Comparison of ENCODE assay signal across 1 cellular context in genomic region chr14:94026173-94026885, GRCh38.
TF ChIP-seq lines count a peak whose summit lies in the region.

OTUB2 (plus strand) TSS chr14:94026340; CDS start chr14:94026538, 198 bp downstream.

TF ChIP-seq in K562, 482 proteins besides CTCF, POLR2A, EP300 and RAD21 (continued from another document and continues in another):
- TF ChIP-seq FOXM1 (IDR thresholded peaks at IDR 0.05; ENCODE audit: low read depth): peak; percentile 75
- TF ChIP-seq FOXM1 (CRISPR knock-in tag; IDR thresholded peaks at IDR 0.05; ENCODE audit: low read depth): no peak
- 0 out of 2 replicates have a peak, but pooled peaks have one; percentile 46 for TF ChIP-seq ESRRA (IDR thresholded peaks at IDR 0.05; ENCODE audit: borderline replicate concordance, low read depth)
- TF ChIP-seq BRD9 (IDR thresholded peaks at IDR 0.05; ENCODE audit: low read depth, partially characterized antibody): no peak
- no peak for TF ChIP-seq ZNF780A (CRISPR knock-in tag; IDR thresholded peaks at IDR 0.05)
- 0 out of 2 replicates have a peak, but pooled peaks have one; percentile 11 for TF ChIP-seq MGA (IDR thresholded peaks at IDR 0.05)
- TF ChIP-seq CREM (IDR thresholded peaks at IDR 0.05; ENCODE audit: low read depth): peak; percentile 86
- TF ChIP-seq FOS (IDR thresholded peaks at IDR 0.05; ENCODE audit: extremely low read depth, insufficient read length): peak; percentile 88
- peak; percentile 53 for TF ChIP-seq USF1 (CRISPR knock-in tag; IDR thresholded peaks at IDR 0.05)
- peak; percentile 46; the same call in 1 of the 2 replicates for TF ChIP-seq CREB1 (IDR thresholded peaks at IDR 0.05)
- TF ChIP-seq CREB1 (CRISPR knock-in tag; IDR thresholded peaks at IDR 0.05): peak; percentile 80
- TF ChIP-seq CHD2 (IDR thresholded peaks at IDR 0.05; ENCODE audit: low read depth, low read length): peak; percentile 72
- TF ChIP-seq, protein P1, sequence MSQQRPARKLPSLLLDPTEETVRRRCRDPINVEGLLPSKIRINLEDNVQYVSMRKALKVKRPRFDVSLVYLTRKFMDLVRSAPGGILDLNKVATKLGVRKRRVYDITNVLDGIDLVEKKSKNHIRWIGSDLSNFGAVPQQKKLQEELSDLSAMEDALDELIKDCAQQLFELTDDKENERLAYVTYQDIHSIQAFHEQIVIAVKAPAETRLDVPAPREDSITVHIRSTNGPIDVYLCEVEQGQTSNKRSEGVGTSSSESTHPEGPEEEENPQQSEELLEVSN (IDR thresholded peaks at IDR 0.05; ENCODE audit: borderline replicate concordance in 1 of 2, extremely low read depth in 1 of 2, insufficient read depth in 1 of 2, insufficient read length in 1 of 2, low read depth in 1 of 2, low read length in 1 of 2, poor library complexity in 1 of 2, severe bottlenecking in 1 of 2): peak; percentile 27 to 53
- TF ChIP-seq, protein P2, sequence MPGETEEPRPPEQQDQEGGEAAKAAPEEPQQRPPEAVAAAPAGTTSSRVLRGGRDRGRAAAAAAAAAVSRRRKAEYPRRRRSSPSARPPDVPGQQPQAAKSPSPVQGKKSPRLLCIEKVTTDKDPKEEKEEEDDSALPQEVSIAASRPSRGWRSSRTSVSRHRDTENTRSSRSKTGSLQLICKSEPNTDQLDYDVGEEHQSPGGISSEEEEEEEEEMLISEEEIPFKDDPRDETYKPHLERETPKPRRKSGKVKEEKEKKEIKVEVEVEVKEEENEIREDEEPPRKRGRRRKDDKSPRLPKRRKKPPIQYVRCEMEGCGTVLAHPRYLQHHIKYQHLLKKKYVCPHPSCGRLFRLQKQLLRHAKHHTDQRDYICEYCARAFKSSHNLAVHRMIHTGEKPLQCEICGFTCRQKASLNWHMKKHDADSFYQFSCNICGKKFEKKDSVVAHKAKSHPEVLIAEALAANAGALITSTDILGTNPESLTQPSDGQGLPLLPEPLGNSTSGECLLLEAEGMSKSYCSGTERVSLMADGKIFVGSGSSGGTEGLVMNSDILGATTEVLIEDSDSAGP (CRISPR knock-in tag; IDR thresholded peaks at IDR 0.05): peak; percentile 97
- TF ChIP-seq, protein P3, sequence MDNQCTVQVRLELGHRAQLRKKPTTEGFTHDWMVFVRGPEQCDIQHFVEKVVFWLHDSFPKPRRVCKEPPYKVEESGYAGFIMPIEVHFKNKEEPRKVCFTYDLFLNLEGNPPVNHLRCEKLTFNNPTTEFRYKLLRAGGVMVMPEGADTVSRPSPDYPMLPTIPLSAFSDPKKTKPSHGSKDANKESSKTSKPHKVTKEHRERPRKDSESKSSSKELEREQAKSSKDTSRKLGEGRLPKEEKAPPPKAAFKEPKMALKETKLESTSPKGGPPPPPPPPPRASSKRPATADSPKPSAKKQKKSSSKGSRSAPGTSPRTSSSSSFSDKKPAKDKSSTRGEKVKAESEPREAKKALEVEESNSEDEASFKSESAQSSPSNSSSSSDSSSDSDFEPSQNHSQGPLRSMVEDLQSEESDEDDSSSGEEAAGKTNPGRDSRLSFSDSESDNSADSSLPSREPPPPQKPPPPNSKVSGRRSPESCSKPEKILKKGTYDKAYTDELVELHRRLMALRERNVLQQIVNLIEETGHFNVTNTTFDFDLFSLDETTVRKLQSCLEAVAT (IDR thresholded peaks at IDR 0.05): 0 out of 4 replicates have a peak, but pooled peaks of 1 of the 2 experiments have one; percentile 30
- no peak for TF ChIP-seq FOXK1 (CRISPR knock-in tag; IDR thresholded peaks at IDR 0.05; ENCODE audit: borderline replicate concordance)
- peak; percentile 20 for TF ChIP-seq TBP (optimal IDR thresholded peaks at IDR 0.05; ENCODE audit: low read depth, low read length)
- no peak for TF ChIP-seq SUPT5H (IDR thresholded peaks at IDR 0.05)
- TF ChIP-seq, protein P4, sequence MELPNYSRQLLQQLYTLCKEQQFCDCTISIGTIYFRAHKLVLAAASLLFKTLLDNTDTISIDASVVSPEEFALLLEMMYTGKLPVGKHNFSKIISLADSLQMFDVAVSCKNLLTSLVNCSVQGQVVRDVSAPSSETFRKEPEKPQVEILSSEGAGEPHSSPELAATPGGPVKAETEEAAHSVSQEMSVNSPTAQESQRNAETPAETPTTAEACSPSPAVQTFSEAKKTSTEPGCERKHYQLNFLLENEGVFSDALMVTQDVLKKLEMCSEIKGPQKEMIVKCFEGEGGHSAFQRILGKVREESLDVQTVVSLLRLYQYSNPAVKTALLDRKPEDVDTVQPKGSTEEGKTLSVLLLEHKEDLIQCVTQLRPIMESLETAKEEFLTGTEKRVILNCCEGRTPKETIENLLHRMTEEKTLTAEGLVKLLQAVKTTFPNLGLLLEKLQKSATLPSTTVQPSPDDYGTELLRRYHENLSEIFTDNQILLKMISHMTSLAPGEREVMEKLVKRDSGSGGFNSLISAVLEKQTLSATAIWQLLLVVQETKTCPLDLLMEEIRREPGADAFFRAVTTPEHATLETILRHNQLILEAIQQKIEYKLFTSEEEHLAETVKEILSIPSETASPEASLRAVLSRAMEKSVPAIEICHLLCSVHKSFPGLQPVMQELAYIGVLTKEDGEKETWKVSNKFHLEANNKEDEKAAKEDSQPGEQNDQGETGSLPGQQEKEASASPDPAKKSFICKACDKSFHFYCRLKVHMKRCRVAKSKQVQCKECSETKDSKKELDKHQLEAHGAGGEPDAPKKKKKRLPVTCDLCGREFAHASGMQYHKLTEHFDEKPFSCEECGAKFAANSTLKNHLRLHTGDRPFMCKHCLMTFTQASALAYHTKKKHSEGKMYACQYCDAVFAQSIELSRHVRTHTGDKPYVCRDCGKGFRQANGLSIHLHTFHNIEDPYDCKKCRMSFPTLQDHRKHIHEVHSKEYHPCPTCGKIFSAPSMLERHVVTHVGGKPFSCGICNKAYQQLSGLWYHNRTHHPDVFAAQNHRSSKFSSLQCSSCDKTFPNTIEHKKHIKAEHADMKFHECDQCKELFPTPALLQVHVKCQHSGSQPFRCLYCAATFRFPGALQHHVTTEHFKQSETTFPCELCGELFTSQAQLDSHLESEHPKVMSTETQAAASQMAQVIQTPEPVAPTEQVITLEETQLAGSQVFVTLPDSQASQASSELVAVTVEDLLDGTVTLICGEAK (IDR thresholded peaks at IDR 0.05): peak; percentile 41; the same call in 1 of the 2 replicates
- TF ChIP-seq, protein P4 (CRISPR knock-in tag; IDR thresholded peaks at IDR 0.05): no peak
- TF ChIP-seq ATF1 (CRISPR knock-in tag; IDR thresholded peaks at IDR 0.05): peak; percentile 33; the same call in 1 of the 2 replicates
- TF ChIP-seq ATF1 (tag; IDR thresholded peaks at IDR 0.05): peak; percentile 92
- TF ChIP-seq ASH1L (IDR thresholded peaks at IDR 0.05; ENCODE audit: borderline replicate concordance, low read depth, partially characterized antibody): peak; percentile 79
- TF ChIP-seq EGR1 (conservative IDR thresholded peaks at IDR 0.05): peak; percentile 84
